In the genomic region with DNA sequence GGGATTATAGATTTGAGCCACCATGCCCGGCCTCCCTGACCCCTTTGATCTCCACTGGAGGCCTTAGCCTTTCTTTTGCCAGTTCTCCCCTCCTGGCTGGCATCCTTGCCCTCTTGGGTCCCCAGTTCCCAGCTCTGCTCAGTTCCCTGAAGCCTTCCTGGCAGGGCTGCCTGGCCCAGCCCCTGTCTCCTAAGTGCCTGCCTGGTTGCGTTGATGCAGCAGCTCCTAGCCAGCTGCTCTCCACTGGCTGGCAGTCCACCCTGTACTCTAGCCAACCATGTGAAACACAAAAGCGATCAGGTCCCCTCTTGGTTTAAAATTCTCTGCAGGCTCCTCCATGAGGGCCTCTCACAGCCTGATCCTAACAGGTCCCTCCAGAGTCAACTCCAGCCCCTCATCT, we compare ENCODE assay signal across 15 cellular contexts.
DNase-seq lines count a peak whose midpoint lies in the region; ATAC-seq and TF ChIP-seq lines count a peak whose summit lies in the region.
"Had no signal": no experiment of that assay in that cellular context is flagged by ENCODE, and none has a peak within 500 bp of the region (broad histone marks: within the 10 kb centered on the region; RNA-seq: fewer than 3 reads in every experiment).

No MANE protein-coding gene starts in this region.

- peaks cover 32% of the 10 kb centered on the region for H3K27me3 ChIP-seq in left ventricle myocardium inferior (ENCODE audit: low read depth)

- DNase-seq in Right ventricle myocardium superior (peak; percentile 56), cardiac septum (ENCODE audit: low spot score) (no peak), left ventricle myocardium inferior (peak; percentile 27), midbrain (lab: John Stamatoyannopoulos, UW) (peak; percentile 36), substantia nigra (lab: John Stamatoyannopoulos, UW) (peak in 32 of 49 donors; percentile 2 to 60 (median 30)), NCI-H2227 (lab: John Stamatoyannopoulos, UW; ENCODE audit: unreplicated experiment) (no peak)
- no peak for DNase-seq in stimulated activated naive CD8-positive, alpha-beta T cell treated with anti-CD3 and anti-CD28 coated beads, Interleukin-15, Interleukin-2, amounts not matched to agents 100 U/mL and 50 U/mL, for 24 hours
- DNase-seq in stimulated activated CD4-positive, alpha-beta T cell treated with anti-CD3 and anti-CD28 coated beads, Interleukin-2, amount 100 ng/mL, for 48 hours = no peak
- DNase-seq: ACHN; CD4-positive, alpha-beta memory T cell; DMS79 treated with DMSO at 0.1 percent for 48 hours; EL; H7 had no signal

- TF ChIP-seq CTCF in left ventricle myocardium inferior (IDR thresholded peaks at IDR 0.05; ENCODE audit: borderline replicate concordance) = no peak

- no peak overlapping the region for H3K4me3 ChIP-seq in left ventricle myocardium inferior
- H3K4me3 ChIP-seq: GM23338 had no signal

- intact Hi-C loops in Right ventricle myocardium superior (cut with DNase I) (no loop called here), cardiac septum (cut with DNase I) (no loop called here), left ventricle myocardium inferior (cut with micrococcal nuclease) (no loop called here)

- H3K9me3 ChIP-seq in left ventricle myocardium inferior (replicated peaks) = no peaks in the 10 kb centered on the region

- H3K27ac ChIP-seq in left ventricle myocardium inferior (replicated peaks) (peak overlapping the region; percentile 12), substantia nigra (ENCODE audit: low read depth, low read length, poor library complexity, severe bottlenecking) (no peak overlapping the region)
- H3K27ac ChIP-seq: C4-2B had no signal

- H3K4me1 ChIP-seq in left ventricle myocardium inferior = no peaks in the 10 kb centered on the region

- ATAC-seq in Right ventricle myocardium superior (ENCODE audit: poor library complexity) = peak; percentile 95
- no peak for ATAC-seq in stimulated activated naive CD8-positive, alpha-beta T cell treated with anti-CD3 and anti-CD28 coated beads, Interleukin-15, Interleukin-2, amounts not matched to agents 100 U/mL and 50 U/mL, for 24 hours
- ATAC-seq: GM23338 had no signal

- H3K36me3 ChIP-seq in left ventricle myocardium inferior = no peaks in the 10 kb centered on the region

Comparison
In these comparisons a context has a peak if more than half of its experiments do, and no peak if none do; other contexts are left out.
1. DNase-seq: peak in Right ventricle myocardium superior (single experiment), left ventricle myocardium inferior (single experiment), midbrain (single experiment) and substantia nigra (32 of 49); none in cardiac septum (single experiment), NCI-H2227 (single experiment), stimulated activated naive CD8-positive, alpha-beta T cell treated with anti-CD3 and anti-CD28 coated beads, Interleukin-15, Interleukin-2, amounts not matched to agents 100 U/mL and 50 U/mL, for 24 hours (single experiment) and stimulated activated CD4-positive, alpha-beta T cell treated with anti-CD3 and anti-CD28 coated beads, Interleukin-2, amount 100 ng/mL, for 48 hours (0 of 2).